In genomic region chr7:28957822-28958234, GRCh38 we compare ENCODE assay signal across 9 cellular contexts. TPM values are rescaled to one million over a fixed set of nuclear protein-coding genes. Genes with fewer than 3 reads are reported as not detected.
DNase-seq lines count a peak whose midpoint lies in the region; ATAC-seq lines count a peak whose summit lies in the region.
"Had no signal": no experiment of that assay in that cellular context is flagged by ENCODE, and none has a peak within 500 bp of the region (broad histone marks: within the 10 kb centered on the region; RNA-seq: fewer than 3 reads in every experiment).

No MANE protein-coding gene starts in this region.

- peaks cover 16% of the 10 kb centered on the region for H3K27me3 ChIP-seq in muscle layer of duodenum (ENCODE audit: low read depth, low read length)
- H3K27me3 ChIP-seq in aorta (ENCODE audit: control insufficient read depth in 1 of 2, insufficient read depth in 2 of 2, low read length in 1 of 2): no peaks in the 10 kb centered on the region

- no peaks in the 10 kb centered on the region for H3K36me3 Mint-ChIP-seq in effector memory CD8-positive, alpha-beta T cell (ENCODE audit: insufficient read depth)

- WGBS in aorta, 2 donors: 1 to 2% methylated on average over 41 to 43 of the region's 43 CpGs

- no peaks in the 10 kb centered on the region for H3K9me3 Mint-ChIP-seq in effector memory CD8-positive, alpha-beta T cell

- H3K36me3 ChIP-seq in muscle layer of duodenum (ENCODE audit: control insufficient read depth in 1 of 2, insufficient read depth in 2 of 2, low read length in 2 of 2) (no peaks in the 10 kb centered on the region), aorta (ENCODE audit: control insufficient read depth in 1 of 2, insufficient read depth in 2 of 2, low read length in 1 of 2) (no peaks in the 10 kb centered on the region)

- peaks cover 9% of the 10 kb centered on the region in 2 donors for H3K4me1 Mint-ChIP-seq in effector memory CD8-positive, alpha-beta T cell (ENCODE audit: low read depth in 2 of 2)

- peak overlapping the region; percentile 62 to 67 for H3K4me3 Mint-ChIP-seq in effector memory CD8-positive, alpha-beta T cell

- H3K9me3 ChIP-seq in muscle layer of duodenum (ENCODE audit: control insufficient read depth in 1 of 2, low read length in 2 of 2): no peaks in the 10 kb centered on the region
- no peaks in the 10 kb centered on the region for H3K9me3 ChIP-seq in aorta (ENCODE audit: control insufficient read depth, low read length)

- no peak overlapping the region for H3K27ac Mint-ChIP-seq in effector memory CD8-positive, alpha-beta T cell

- H3K27ac ChIP-seq in muscle layer of duodenum (ENCODE audit: low read length) (no peak overlapping the region), aorta (ENCODE audit: low read depth in 1 of 2, low read length in 2 of 2) (no peak overlapping the region)
- H3K27ac ChIP-seq: HL-60 had no signal

- DNase-seq in Right ventricle myocardium inferior (ENCODE audit: missing footprints) (peak; percentile 62), cardiac septum (ENCODE audit: low spot score) (no peak), aorta (peak in 1 of 2 donors; percentile 42), cortex of kidney (lab: John Stamatoyannopoulos, UW) (no peak), T-helper 9 cell (no peak)
- no peak for DNase-seq in effector memory CD8-positive, alpha-beta T cell

- ATAC-seq in Right ventricle myocardium inferior: peak; percentile 26
- no peak for ATAC-seq in effector memory CD8-positive, alpha-beta T cell (replicated peaks)
- ATAC-seq in aorta (ENCODE audit: low FRiP score): peak; percentile 44
- no peak for ATAC-seq in GM21526 (IDR thresholded peaks at IDR 0.05; ENCODE audit: low FRiP score, unreplicated experiment)

- intact Hi-C loops in Right ventricle myocardium inferior (cut with DNase I) (loop anchor here (1.0 to 5.0 kb wide), 4 partner anchors 35 to 144 kb away; no protein-coding TSS in a partner anchor), cardiac septum (cut with DNase I) (loop anchor here (2.0 to 5.0 kb wide), 4 partner anchors 29 to 147 kb away; no protein-coding TSS in a partner anchor), aorta (cut with DNase I) (loop anchor here in 1 of 2 donors (10.0 kb wide), 1 partner anchor 147 kb away; no protein-coding TSS in a partner anchor)

- peaks cover 0 to 39% of the 10 kb centered on the region in 2 donors for H3K4me1 ChIP-seq in muscle layer of duodenum (ENCODE audit: control insufficient read depth in 1 of 2, insufficient read depth in 2 of 2, low read length in 2 of 2)
- no peaks in the 10 kb centered on the region for H3K4me1 ChIP-seq in aorta (ENCODE audit: control insufficient read depth in 1 of 2, insufficient read depth in 2 of 2, low read length in 2 of 2)

- H3K4me3 ChIP-seq in muscle layer of duodenum (ENCODE audit: low read depth in 1 of 2, low read length in 2 of 2) (peak overlapping the region; percentile 23 to 75), aorta (ENCODE audit: low read length in 2 of 2) (peak overlapping the region in 1 of 2 donors; percentile 8)

- H3K27me3 Mint-ChIP-seq in effector memory CD8-positive, alpha-beta T cell: peaks cover 71 to 88% of the 10 kb centered on the region in 2 donors

RNA-seq across cellular contexts. Expression of gene TRIL, which starts 0.3 kb away (rescaled TPM):
- total RNA-seq in Right ventricle myocardium inferior (2.3 TPM), cardiac septum (2.6 TPM), aorta (1 to 10 TPM; 1.0 to 7.0 TPM)
- polyA plus RNA-seq in aorta: under 1 TPM; 0.13 to 0.54 TPM

Comparison
In these comparisons a context has a peak if more than half of its experiments do, and no peak if none do; other contexts are left out.
1. ATAC-seq: peak in Right ventricle myocardium inferior (single experiment) and aorta (single experiment); none in effector memory CD8-positive, alpha-beta T cell (single experiment) and GM21526 (single experiment).